8 cellular contexts compared by ENCODE assay signal in the genomic region with DNA sequence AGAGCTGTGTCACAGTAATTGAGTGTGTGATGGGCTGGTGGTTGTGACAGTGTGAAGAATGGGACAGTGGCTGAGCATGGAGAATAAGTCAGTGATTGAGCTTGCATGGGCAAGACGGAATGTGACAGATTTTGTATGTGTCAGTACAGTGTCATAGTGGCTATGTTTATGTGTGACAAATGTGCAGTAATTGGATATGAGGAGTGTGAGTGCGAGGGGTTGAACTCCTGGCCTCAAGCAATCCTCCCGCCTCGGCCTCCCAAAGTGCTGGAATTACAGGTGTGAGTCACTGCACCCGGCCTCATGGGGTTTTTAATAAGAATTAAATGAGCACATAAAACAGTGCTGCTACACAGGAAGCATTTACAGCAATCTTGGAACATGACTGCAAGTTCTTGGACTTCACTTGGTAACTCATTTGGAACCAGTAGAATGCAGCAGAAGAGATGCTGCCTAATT. TPM values are rescaled to one million over a fixed set of nuclear protein-coding genes. Genes with fewer than 3 reads are reported as not detected.
DNase-seq lines count a peak whose midpoint lies in the region; ATAC-seq and TF ChIP-seq lines count a peak whose summit lies in the region.

No MANE protein-coding gene starts in this region.

- POLR2A ChIA-PET in CD4-positive, alpha-beta T cell (lab: Charles Lee), result interaction anchor here (0.6 kb wide), 1 partner anchor 663 kb away, joined by 3 read pairs; no protein-coding TSS in a partner anchor

- H3K4me1 Mint-ChIP-seq in CD4-positive, alpha-beta T cell (ENCODE audit: low read depth), result peaks cover 30% of the 10 kb centered on the region
- peaks cover 44 to 55% of the 10 kb centered on the region in 2 donors for H3K4me1 Mint-ChIP-seq in natural killer cell treated with Interleukin-12 subunit alpha and Interleukin-12 subunit beta and Interleukin-15 and Interleukin-18, amount 100 ng/mL, for 72 hours (ENCODE audit: low read depth in 2 of 2)

- H3K27me3 ChIP-seq in CD4-positive, alpha-beta T cell (ENCODE audit: control insufficient read depth, insufficient read depth, low read length), result no peaks in the 10 kb centered on the region
- H3K27me3 ChIP-seq in duodenal mucosa (ENCODE audit: control insufficient read depth in 1 of 2, insufficient read depth in 2 of 2, low read length in 2 of 2) (no peaks in the 10 kb centered on the region), ovary (no peaks in the 10 kb centered on the region)

- H3K27ac ChIP-seq in CD4-positive, alpha-beta T cell (ENCODE audit: low read depth, low read length), result no peak overlapping the region
- H3K27ac ChIP-seq in duodenal mucosa (ENCODE audit: low read depth, low read length) (no peak overlapping the region), ovary (no peak overlapping the region)

- H3K4me3 Mint-ChIP-seq in CD4-positive, alpha-beta T cell, result peak overlapping the region; percentile 85
- H3K4me3 Mint-ChIP-seq in natural killer cell treated with Interleukin-12 subunit alpha and Interleukin-12 subunit beta and Interleukin-15 and Interleukin-18, amount 100 ng/mL, for 72 hours, result peak overlapping the region; percentile 61

- H3K4me3 ChIP-seq in LNCaP clone FGC (ENCODE audit: low read depth, low read length) (peak overlapping the region; percentile 77), duodenal mucosa (ENCODE audit: low read depth in 1 of 2, low read length in 2 of 2) (peak overlapping the region; percentile 55 to 73), ovary (no peak overlapping the region)

- peaks cover 10% of the 10 kb centered on the region in 2 donors for H3K4me1 ChIP-seq in duodenal mucosa (ENCODE audit: control insufficient read depth in 1 of 2, insufficient read depth in 2 of 2, low read length in 2 of 2)
- H3K4me1 ChIP-seq in ovary (ENCODE audit: insufficient read depth), result peaks cover 2% of the 10 kb centered on the region

- H3K9ac ChIP-seq in duodenal mucosa (ENCODE audit: low read depth in 1 of 2, low read length in 2 of 2), result peak overlapping the region; percentile 9 to 24

- TF ChIP-seq POLR2A in ovary (IDR thresholded peaks at IDR 0.05), result no peak

- TF ChIP-seq CTCF in CD4-positive, alpha-beta T cell (IDR thresholded peaks at IDR 0.05), result no peak
- TF ChIP-seq CTCF in LNCaP clone FGC (IDR thresholded peaks at IDR 0.05; ENCODE audit: control insufficient read depth, extremely low read depth, insufficient read depth) (no peak), ovary (IDR thresholded peaks at IDR 0.05) (no peak)

- ATAC-seq in CD4-positive, alpha-beta T cell (ENCODE audit: poor library complexity), result no peak
- no peak for ATAC-seq in natural killer cell treated with Interleukin-12 subunit alpha and Interleukin-12 subunit beta and Interleukin-15 and Interleukin-18, amount 100 ng/mL, for 72 hours
- no peak for ATAC-seq in GM18870 (IDR thresholded peaks at IDR 0.05; ENCODE audit: unreplicated experiment)
- ATAC-seq in HG02763 (IDR thresholded peaks at IDR 0.05; ENCODE audit: unreplicated experiment), result no peak

- no peaks in the 10 kb centered on the region for H3K27me3 Mint-ChIP-seq in CD4-positive, alpha-beta T cell
- no peaks in the 10 kb centered on the region for H3K27me3 Mint-ChIP-seq in natural killer cell treated with Interleukin-12 subunit alpha and Interleukin-12 subunit beta and Interleukin-15 and Interleukin-18, amount 100 ng/mL, for 72 hours

- WGBS in ovary, 3 donors, result 79 to 82% (median 79%) methylated on average over 5 of the region's 5 CpGs

- no peaks in the 10 kb centered on the region for H3K9me3 ChIP-seq in CD4-positive, alpha-beta T cell (ENCODE audit: control insufficient read depth, low read length)
- H3K9me3 ChIP-seq in duodenal mucosa (ENCODE audit: control insufficient read depth in 1 of 2, low read length in 2 of 2), result no peaks in the 10 kb centered on the region
- H3K9me3 ChIP-seq in ovary, result no peaks in the 10 kb centered on the region

- TF ChIP-seq EP300 in ovary (IDR thresholded peaks at IDR 0.05), result no peak

- intact Hi-C loops in CD4-positive, alpha-beta T cell (cut with DNase I, micrococcal nuclease), result loop anchor here (5.0 to 10.0 kb wide), 4 partner anchors 52 to 897 kb away; a partner anchor contains a TSS
- intact Hi-C loops in ovary (cut with DNase I), result no loop called here

- peaks cover 5% of the 10 kb centered on the region for H3K36me3 Mint-ChIP-seq in CD4-positive, alpha-beta T cell (ENCODE audit: low read depth)
- H3K36me3 Mint-ChIP-seq in natural killer cell treated with Interleukin-12 subunit alpha and Interleukin-12 subunit beta and Interleukin-15 and Interleukin-18, amount 100 ng/mL, for 72 hours, result peaks cover 10% of the 10 kb centered on the region

- DNase-seq in CD4-positive, alpha-beta T cell, result no peak
- DNase-seq in LNCaP clone FGC (ENCODE audit: low read depth), result no peak
- no peak for DNase-seq in natural killer cell treated with Interleukin-12 subunit alpha and Interleukin-12 subunit beta and Interleukin-15 and Interleukin-18, amount 100 ng/mL, for 72 hours (ENCODE audit: low spot score)
- DNase-seq in ovary, result no peak
- DNase-seq in NCI-H2196 treated with DMSO at 0.1 percent for 48 hours (lab: John Stamatoyannopoulos, UW; ENCODE audit: unreplicated experiment), result no peak

- CTCF ChIA-PET in CD4-positive, alpha-beta T cell (lab: Charles Lee), result no interaction called here

- H3K27ac Mint-ChIP-seq in CD4-positive, alpha-beta T cell, result no peak overlapping the region
- H3K27ac Mint-ChIP-seq in natural killer cell treated with Interleukin-12 subunit alpha and Interleukin-12 subunit beta and Interleukin-15 and Interleukin-18, amount 100 ng/mL, for 72 hours, result peak overlapping the region in 1 of 2 donors; percentile 22

- H3K36me3 ChIP-seq in duodenal mucosa (ENCODE audit: control insufficient read depth in 1 of 2, insufficient read depth in 2 of 2, low read length in 2 of 2) (no peaks in the 10 kb centered on the region), ovary (no peaks in the 10 kb centered on the region)

- H3K9me3 Mint-ChIP-seq in CD4-positive, alpha-beta T cell, result no peaks in the 10 kb centered on the region
- H3K9me3 Mint-ChIP-seq in natural killer cell treated with Interleukin-12 subunit alpha and Interleukin-12 subunit beta and Interleukin-15 and Interleukin-18, amount 100 ng/mL, for 72 hours, result no peaks in the 10 kb centered on the region

RNA-seq across cellular contexts. Expression of a gene that starts 0.6 kb away (rescaled TPM):
- 10 to 100 TPM; 20.7 to 21.2 TPM for total RNA-seq in CD4-positive, alpha-beta T cell
- 100 to 1,000 TPM in 1 of 2 donors, 10 to 100 TPM in 1; 97.3 to 141 TPM for total RNA-seq in natural killer cell treated with Interleukin-12 subunit alpha and Interleukin-12 subunit beta and Interleukin-15 and Interleukin-18, amount 100 ng/mL, for 72 hours
- total RNA-seq in ovary, result 10 to 100 TPM; 29.1 to 45.2 (median 36.0) TPM
- 10 to 100 TPM; 25.7 to 32.2 TPM for polyA plus RNA-seq in ovary

Comparison
In these comparisons a context has a peak if more than half of its experiments do, and no peak if none do; other contexts are left out.
1. intact Hi-C loops: an anchor here in CD4-positive, alpha-beta T cell (5.0 to 10.0 kb wide); none called in ovary.